8 cellular contexts compared by ENCODE assay signal in the genomic region with DNA sequence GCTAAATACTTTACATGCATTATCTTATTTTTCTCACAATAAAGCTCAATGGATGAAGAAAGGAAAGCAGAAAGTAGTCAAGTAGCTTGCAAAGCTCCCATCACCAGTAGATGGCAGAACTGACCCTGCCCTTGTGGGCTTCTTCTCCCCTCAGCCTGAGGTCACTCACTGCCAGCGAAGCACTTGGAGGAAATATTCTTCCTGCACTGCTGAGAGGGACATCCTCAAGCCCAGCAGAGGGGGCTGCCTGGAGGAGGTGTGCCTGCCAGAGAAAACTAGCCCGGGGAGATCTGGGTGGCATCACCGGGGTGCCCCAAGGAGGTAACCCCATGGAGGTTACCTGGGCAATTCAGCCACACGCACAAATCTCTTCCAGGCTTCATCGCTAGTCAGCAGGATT. TPM values are rescaled to one million over a fixed set of nuclear protein-coding genes. Genes with fewer than 3 reads are reported as not detected.
DNase-seq lines count a peak whose midpoint lies in the region; ATAC-seq and TF ChIP-seq lines count a peak whose summit lies in the region.

No MANE protein-coding gene starts in this region.

- ATAC-seq in activated B cell treated with CpG ODN at 0.5 μM for 24 hours (ENCODE audit: low read depth) (peak; percentile 70), GM21619 (IDR thresholded peaks at IDR 0.05; ENCODE audit: unreplicated experiment) (no peak)

- POLR2A ChIA-PET in activated B cell treated with CpG ODN at 0.5 μM for 24 hours (lab: Charles Lee), result interaction anchor here (0.9 kb wide), 1 partner anchor 294 kb away, joined by 8 read pairs; no protein-coding TSS in a partner anchor

- H3K4me1 Mint-ChIP-seq in activated B cell treated with CpG ODN at 0.5 μM for 24 hours, result peaks cover 19% of the 10 kb centered on the region

- no peak overlapping the region for H3K4me3 Mint-ChIP-seq in activated B cell treated with CpG ODN at 0.5 μM for 24 hours

- CTCF ChIA-PET in activated B cell treated with CpG ODN at 0.5 μM for 24 hours (lab: Charles Lee), result interaction anchor here (1.5 kb wide), 3 partner anchors 21 to 291 kb away, joined by 4 to 13 read pairs (median 6); no protein-coding TSS in a partner anchor

- DNase-seq in NCI-H1417 (lab: John Stamatoyannopoulos, UW), result peak; percentile 27 to 67 (median 43)
- no peak for DNase-seq in NCI-H1417 treated with DMSO at 0.1 percent for 48 hours (lab: John Stamatoyannopoulos, UW)
- peak; percentile 71 for DNase-seq in LHCN-M2 (ENCODE audit: low read depth)
- DNase-seq in activated B cell treated with CpG ODN at 0.5 μM for 24 hours, result no peak
- peak in 7 of 10 donors; percentile 52 to 72 (median 63) for DNase-seq in dorsolateral prefrontal cortex
- DNase-seq in lung microvascular endothelial cell (ENCODE audit: low read depth in 2 of 2), result peak; percentile 57 to 87
- peak; percentile 63 for DNase-seq in stromal cell of bone marrow (ENCODE audit: low read depth)

- H3K27ac Mint-ChIP-seq in activated B cell treated with CpG ODN at 0.5 μM for 24 hours, result no peak overlapping the region

- H3K9me3 Mint-ChIP-seq in activated B cell treated with CpG ODN at 0.5 μM for 24 hours, result no peaks in the 10 kb centered on the region

- intact Hi-C loops in activated B cell treated with CpG ODN at 0.5 μM for 24 hours (cut with micrococcal nuclease) (loop anchor here (1.0 to 5.0 kb wide), 5 partner anchors 26 to 292 kb away; a partner anchor contains a TSS), dorsolateral prefrontal cortex (cut with DNase I) (loop anchor here (1.0 to 5.0 kb wide), 5 partner anchors 42 to 92 kb away; a partner anchor contains a TSS)

- H3K27me3 ChIP-seq in dorsolateral prefrontal cortex, result no peaks in the 10 kb centered on the region

- TF ChIP-seq CTCF in activated B cell treated with CpG ODN at 0.5 μM for 24 hours (IDR thresholded peaks at IDR 0.05) (no peak), dorsolateral prefrontal cortex (IDR thresholded peaks at IDR 0.05 in 54 of 56, conservative IDR thresholded peaks at IDR 0.05 in 2 of 56; ENCODE audit: low read depth in 1 of 56, partially characterized antibody in 56 of 56) (peak in 55 of 56 donors; percentile 67 to 90 (median 82))

- H3K4me3 ChIP-seq in dorsolateral prefrontal cortex, result no peak overlapping the region

- no peaks in the 10 kb centered on the region for H3K36me3 Mint-ChIP-seq in activated B cell treated with CpG ODN at 0.5 μM for 24 hours (ENCODE audit: low read depth)

- H3K27ac ChIP-seq in dorsolateral prefrontal cortex, result no peak overlapping the region

- peaks cover 9% of the 10 kb centered on the region for H3K27me3 Mint-ChIP-seq in activated B cell treated with CpG ODN at 0.5 μM for 24 hours

RNA-seq across cellular contexts. Expression of a gene that starts 6.6 kb away (rescaled TPM):
- total RNA-seq in LHCN-M2 (2014; rRNA removed) (0.17 TPM in 1 of 2 replicates, not detected in the other), activated B cell treated with CpG ODN at 0.5 μM for 24 hours (0.05 TPM in 1 of 2 replicates, not detected in the other), dorsolateral prefrontal cortex (10 to 100 TPM in 7 of 120 experiments, 1 to 10 TPM in 68, under 1 TPM in 42, not detected in 3; 0.15 to 24.1 (median 1.5) TPM), lung microvascular endothelial cell (2.0 and 5.0 TPM in 2 replicates)
- polyA plus RNA-seq in LHCN-M2 (2012), result not detected

RNA-seq across cellular contexts. Expression of a gene that starts 34.4 kb away (rescaled TPM):
- total RNA-seq in LHCN-M2 (2014; rRNA removed) (1.5 and 3.2 TPM in 2 replicates), activated B cell treated with CpG ODN at 0.5 μM for 24 hours (32.2 and 38.4 TPM in 2 replicates), dorsolateral prefrontal cortex (10 to 100 TPM in 78 of 120 experiments, 1 to 10 TPM in 42; 4.8 to 24.3 (median 11.7) TPM), lung microvascular endothelial cell (95.7 and 176 TPM in 2 replicates)
- polyA plus RNA-seq in LHCN-M2 (2012), result 2.3 TPM

RNA-seq across cellular contexts. Expression of a gene that starts 44.4 kb away (rescaled TPM):
- 38.3 and 44.6 TPM in 2 replicates for total RNA-seq in LHCN-M2 (2014; rRNA removed)
- polyA plus RNA-seq in LHCN-M2 (2012), result 56.1 TPM
- total RNA-seq in activated B cell treated with CpG ODN at 0.5 μM for 24 hours, result 35.7 and 38.3 TPM in 2 replicates
- total RNA-seq in dorsolateral prefrontal cortex, result 100 to 1,000 TPM in 62 of 120 experiments, 10 to 100 TPM in 58; 41.2 to 167 (median 101) TPM
- 39.4 and 42.5 TPM in 2 replicates for total RNA-seq in lung microvascular endothelial cell

RNA-seq across cellular contexts. Expression of a gene that starts 58.0 kb away (rescaled TPM):
- total RNA-seq in LHCN-M2 (2014; rRNA removed) (1.4 and 1.7 TPM in 2 replicates), activated B cell treated with CpG ODN at 0.5 μM for 24 hours (10.4 and 10.7 TPM in 2 replicates), dorsolateral prefrontal cortex (10 to 100 TPM in 24 of 120 experiments, 1 to 10 TPM in 96; 2.7 to 21.4 (median 7.3) TPM), lung microvascular endothelial cell (5.8 and 12.2 TPM in 2 replicates)
- 4.3 TPM for polyA plus RNA-seq in LHCN-M2 (2012)

Comparison
In these comparisons a context has a peak if more than half of its experiments do, and no peak if none do; other contexts are left out.
1. DNase-seq: peak in NCI-H1417 (3 of 3), LHCN-M2 (single experiment), dorsolateral prefrontal cortex (7 of 10), lung microvascular endothelial cell (2 of 2) and stromal cell of bone marrow (single experiment); none in NCI-H1417 treated with DMSO at 0.1 percent for 48 hours (single experiment) and activated B cell treated with CpG ODN at 0.5 μM for 24 hours (single experiment).